1 cellular context compared by ENCODE assay signal in genomic region chr6:149845549-149845948, GRCh38.
TF ChIP-seq lines count a peak whose summit lies in the region.

No MANE protein-coding gene starts in this region.

TF ChIP-seq in IMR-90, 13 proteins besides CTCF, POLR2A, EP300 and RAD21:
- TF ChIP-seq SMC3 (IDR thresholded peaks at IDR 0.05; ENCODE audit: low read depth, low read length) (no peak), MAFK (IDR thresholded peaks at IDR 0.05; ENCODE audit: low read depth, low read length) (no peak), NFE2L2 (IDR thresholded peaks at IDR 0.05; ENCODE audit: low read depth, low read length) (no peak), MAZ (IDR thresholded peaks at IDR 0.05; ENCODE audit: borderline replicate concordance, low read depth, low read length) (no peak), BHLHE40 (IDR thresholded peaks at IDR 0.05; ENCODE audit: low read depth, low read length) (no peak), FOS (IDR thresholded peaks at IDR 0.05; ENCODE audit: low read depth, low read length) (no peak), ELK1 (IDR thresholded peaks at IDR 0.05; ENCODE audit: borderline replicate concordance, low read depth, low read length) (no peak), USF2 (IDR thresholded peaks at IDR 0.05; ENCODE audit: low read depth, low read length) (no peak)
